Comparison of ENCODE assay signal across 8 cellular contexts in the genomic region with DNA sequence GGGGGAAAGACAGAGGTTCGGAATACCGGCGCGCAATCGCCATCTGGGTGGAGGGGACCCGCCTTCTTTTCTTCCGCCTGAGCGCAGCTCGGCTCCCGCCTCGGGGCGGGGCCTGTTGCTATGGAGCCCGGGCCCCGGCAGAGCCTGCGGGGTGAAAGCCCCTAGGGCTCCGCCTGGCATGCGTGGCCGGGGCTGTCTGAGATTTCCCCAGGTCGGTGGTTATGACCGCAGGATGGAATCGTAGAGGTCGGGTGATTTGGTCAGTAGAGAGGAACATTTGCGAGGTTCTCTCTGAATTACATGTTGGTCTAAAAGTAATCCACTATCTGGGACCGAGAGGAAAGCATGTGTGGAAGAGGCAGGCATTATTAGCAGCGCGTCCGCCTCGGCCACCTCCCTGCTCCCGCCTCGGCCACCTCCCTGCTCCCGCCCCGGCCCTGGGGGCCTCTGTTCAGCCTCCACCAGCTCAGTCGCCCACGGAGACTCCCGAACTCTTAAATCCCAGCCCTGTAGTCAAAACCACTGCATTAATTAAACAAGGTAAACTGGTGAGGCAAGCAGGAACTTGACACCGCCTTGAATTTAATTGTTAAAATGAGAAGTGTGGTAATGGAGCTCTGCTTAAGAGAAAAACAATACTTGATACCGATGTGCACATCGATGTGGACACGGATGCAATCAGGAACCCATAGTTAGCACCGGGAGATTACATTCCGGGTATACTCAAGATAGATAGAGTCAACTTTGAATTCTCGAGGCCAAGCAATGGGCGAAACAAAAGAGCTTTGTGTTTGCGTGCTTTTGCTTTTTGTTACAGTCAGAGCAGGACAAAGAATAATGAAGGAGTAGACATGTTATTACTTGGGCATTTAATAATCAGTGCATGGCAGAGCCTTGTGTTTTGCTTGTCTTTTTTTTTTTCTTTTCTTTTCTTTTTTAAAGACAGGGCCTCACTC. TPM values are rescaled to one million over a fixed set of nuclear protein-coding genes. Genes with fewer than 3 reads are reported as not detected.
DNase-seq lines count a peak whose midpoint lies in the region; ATAC-seq and TF ChIP-seq lines count a peak whose summit lies in the region.

No MANE protein-coding gene starts in this region.

- TF ChIP-seq CTCF in WI38 (IDR thresholded peaks at IDR 0.05; ENCODE audit: low read depth, low read length): no peak
- no peak for TF ChIP-seq CTCF in mammary epithelial cell (conservative IDR thresholded peaks at IDR 0.05 in 1 of 2, IDR thresholded peaks at IDR 0.05 in 1 of 2; ENCODE audit: extremely low read depth in 1 of 2, insufficient read depth in 1 of 2, low read depth in 1 of 2, low read length in 2 of 2)
- no peak for TF ChIP-seq CTCF in spleen (IDR thresholded peaks at IDR 0.05 in 8 of 11, conservative IDR thresholded peaks at IDR 0.05 in 3 of 11)

- no peaks in the 10 kb centered on the region for H4K20me1 ChIP-seq in mammary epithelial cell (ENCODE audit: insufficient read depth, low read length)

- H3K79me2 ChIP-seq in mammary epithelial cell (ENCODE audit: insufficient read depth, low read length): peaks cover 7% of the 10 kb centered on the region

- H3K27me3 ChIP-seq in mammary epithelial cell (ENCODE audit: insufficient read depth, low read length) (no peaks in the 10 kb centered on the region), spleen (replicated peaks in 1 of 7) (peaks cover 0 to 7% (median 0%) of the 10 kb centered on the region in 7 donors)

- H3K27ac ChIP-seq in mammary epithelial cell (ENCODE audit: insufficient read depth, low read depth, low read length): peak overlapping the region; percentile 75
- H3K27ac ChIP-seq in spleen: peak overlapping the region; percentile 8 to 80 (median 69)

- H3K4me3 ChIP-seq in WI38 (ENCODE audit: low read depth, low read length) (peak overlapping the region; percentile 66), mammary epithelial cell (replicated peaks in 1 of 3; ENCODE audit: insufficient read depth in 1 of 3, low read depth in 2 of 3, low read length in 3 of 3) (peak overlapping the region; percentile 46 to 60 (median 53)), spleen (peak overlapping the region; percentile 24 to 67 (median 46))

- in situ Hi-C loops in mammary epithelial cell (cut with MboI; ENCODE audit: low sequenced_read_pairs in 2 of 2): no loop called here

- TF ChIP-seq POLR2A in spleen (IDR thresholded peaks at IDR 0.05): no peak

- dilution Hi-C loops in mammary epithelial cell (cut with HindIII; ENCODE audit: low sequenced_read_pairs): loop anchor here (10.0 kb wide), 1 partner anchor 55 kb away; no protein-coding TSS in a partner anchor

- no TSS peak for BruUV-seq in mammary epithelial cell (replicated peaks; lab: Mats Ljungman, UMichigan)

- H3K9ac ChIP-seq in mammary epithelial cell (ENCODE audit: insufficient read depth, low read length): peak overlapping the region; percentile 74

- intact Hi-C loops in mammary epithelial cell (cut with micrococcal nuclease) (loop anchor here (1.0 kb wide), 1 partner anchor 15 kb away; no protein-coding TSS in a partner anchor), spleen (cut with DNase I; ENCODE audit: low total_unique reads) (no loop called here)

- CTCF ChIA-PET in mammary epithelial cell (lab: Charles Lee; ENCODE audit: low non-redundant PET): no interaction called here

- DNase-seq in NCI-H524 (lab: John Stamatoyannopoulos, UW) (peak; percentile 48 to 77), NCI-H524 treated with DMSO at 0.1 percent for 48 hours (lab: John Stamatoyannopoulos, UW) (no peak), NCI-H2107 treated with DMSO at 0.1 percent for 48 hours (lab: John Stamatoyannopoulos, UW; ENCODE audit: unreplicated experiment) (peak; percentile 63), mammary epithelial cell (peak; percentile 73), iPS-NIHi7 (ENCODE audit: extremely low spot score) (peak; percentile 97), spleen (peak; percentile 94)

- H3K9me3 ChIP-seq in mammary epithelial cell (replicated peaks; ENCODE audit: insufficient read depth, low read length) (no peaks in the 10 kb centered on the region), spleen (no peaks in the 10 kb centered on the region)

- ATAC-seq in HG02981 (IDR thresholded peaks at IDR 0.05; ENCODE audit: unreplicated experiment): peak; percentile 98

- H2AFZ ChIP-seq in mammary epithelial cell (ENCODE audit: low read depth, low read length): peak overlapping the region; percentile 92

- 4% methylated on average over 29 of the region's 44 CpGs for WGBS in mammary epithelial cell (ENCODE audit: low coverage, missing lambda C conversion rate)
- whole genome bisulfite sequencing in spleen, 5 donors: 8 to 12% (median 11%) methylated on average over 44 of the region's 44 CpGs

- H3K4me2 ChIP-seq in mammary epithelial cell (ENCODE audit: insufficient read depth, low read depth, low read length): peak overlapping the region; percentile 89

- H3K36me3 ChIP-seq in mammary epithelial cell (ENCODE audit: insufficient read depth, low read length): no peaks in the 10 kb centered on the region
- no peaks in the 10 kb centered on the region for H3K36me3 ChIP-seq in spleen

- peaks cover 20% of the 10 kb centered on the region for H3K4me1 ChIP-seq in mammary epithelial cell (ENCODE audit: insufficient read depth, low read length)
- H3K4me1 ChIP-seq in spleen: peaks cover 8 to 39% (median 19%) of the 10 kb centered on the region in 6 donors

RNA-seq across cellular contexts. Expression of a gene that starts 45.2 kb away (rescaled TPM):
- total RNA-seq in mammary epithelial cell (10 to 100 TPM; 19.5 to 65.2 TPM), spleen (10 to 100 TPM; 28.1 to 77.9 (median 59.1) TPM)
- polyA plus RNA-seq in mammary epithelial cell (11.0 TPM), spleen (10 to 100 TPM in 1 of 3 donors, 1 to 10 TPM in 2; 3.2 to 13.3 (median 4.7) TPM)
- 31.4 TPM for polyA minus RNA-seq in mammary epithelial cell
